In genomic region chr10:57983226-57983870, GRCh38 we compare ENCODE assay signal across 27 cellular contexts.
DNase-seq lines count a peak whose midpoint lies in the region; ATAC-seq and TF ChIP-seq lines count a peak whose summit lies in the region.
"Had no signal": no experiment of that assay in that cellular context is flagged by ENCODE, and none has a peak within 500 bp of the region (broad histone marks: within the 10 kb centered on the region; RNA-seq: fewer than 3 reads in every experiment).

No MANE protein-coding gene starts in this region.

- no TSS peak for BruUV-seq in IMR-90 (replicated peaks; lab: Mats Ljungman, UMichigan)

- H2AK5ac ChIP-seq in IMR-90 (ENCODE audit: low read depth, low read length) = no peak overlapping the region

- no peak overlapping the region for H2AK9ac ChIP-seq in IMR-90 (replicated peaks; ENCODE audit: low read depth, low read length, poor library complexity)

- dilution Hi-C loops in IMR-90 (cut with HindIII; ENCODE audit: low sequenced_read_pairs, unreplicated experiment) = no loop called here

- H3K27me3 Mint-ChIP-seq in mesothelial cell of epicardium (ENCODE audit: low read depth) = peaks cover 8% of the 10 kb centered on the region
- H3K27me3 Mint-ChIP-seq: activated naive CD8-positive, alpha-beta T cell; CD4-positive, alpha-beta T cell; effector memory CD8-positive, alpha-beta T cell; T-cell had no signal

- H4K91ac ChIP-seq in IMR-90 (ENCODE audit: insufficient read depth, low read depth, low read length) = no peak overlapping the region

- no peak for TF ChIP-seq CTCF in IMR-90 (conservative IDR thresholded peaks at IDR 0.05; ENCODE audit: low read depth, low read length)
- TF ChIP-seq CTCF in mesothelial cell of epicardium (IDR thresholded peaks at IDR 0.05; ENCODE audit: unreplicated experiment) = no peak
- TF ChIP-seq CTCF in upper lobe of right lung (IDR thresholded peaks at IDR 0.05) = no peak

- no peak for TF ChIP-seq RAD21 in IMR-90 (IDR thresholded peaks at IDR 0.05; ENCODE audit: low read length)

- intact Hi-C loops in IMR-90 (cut with micrococcal nuclease) = no loop called here
- intact Hi-C loops in upper lobe of right lung (cut with DNase I) = no loop called here

- no peak overlapping the region for H4K5ac ChIP-seq in IMR-90 (ENCODE audit: low read depth, low read length)

- no peak overlapping the region for H3K4me3 ChIP-seq in IMR-90 (ENCODE audit: insufficient read depth, low read depth, low read length)
- H3K4me3 ChIP-seq in upper lobe of right lung = no peak overlapping the region
- H3K4me3 ChIP-seq: heart left ventricle, MG63, neural progenitor cell, psoas muscle, skin epidermis, tibial nerve had no signal

- CTCF ChIA-PET in IMR-90 (lab: Yijun Ruan, JAX) = interaction anchor here (0.6 kb wide), 1 partner anchor 11 kb away, joined by 4 read pairs; no protein-coding TSS in a partner anchor

- no peak overlapping the region for H2BK5ac ChIP-seq in IMR-90 (ENCODE audit: low read depth, low read length, poor library complexity, severe bottlenecking)

- no peaks in the 10 kb centered on the region for H4K20me1 ChIP-seq in IMR-90 (ENCODE audit: insufficient read depth, low read length)

- DNase-seq in EH (ENCODE audit: low read depth) (peak; percentile 14), IMR-90 (peak; percentile 30), amniotic epithelial cell (ENCODE audit: low read depth) (peak; percentile 89), mesothelial cell of epicardium (ENCODE audit: low spot score in 2 of 2, unreplicated experiment in 2 of 2) (no peak), NCI-H1105 (lab: John Stamatoyannopoulos, UW) (no peak), upper lobe of right lung (no peak)
- no peak for DNase-seq in activated T-cell treated with anti-CD3 and anti-CD28 coated beads, Interleukin-2, amount 50 U/mL, for 1 hour
- DNase-seq: activated CD4-positive, alpha-beta T cell treated with anti-CD3 and anti-CD28 coated beads for 48 hours; CD4-positive, alpha-beta T cell; DND-41; effector memory CD8-positive, alpha-beta T cell; heart left ventricle; left ventricle myocardium superior; MG63; NCI-H1436; NCI-H526; psoas muscle; SHP77 treated with DMSO at 0.1 percent for 48 hours; stimulated activated CD4-positive, alpha-beta T cell treated with anti-CD3 and anti-CD28 coated beads, Interleukin-4, amount 100 ng/mL, for 1 hour; stimulated activated naive CD8-positive, alpha-beta T cell treated with anti-CD3 and anti-CD28 coated beads, Interleukin-15, Interleukin-2, amounts not matched to agents 100 U/mL and 50 U/mL, for 24 hours; T-cell had no signal

- H3K27me3 ChIP-seq in IMR-90 (ENCODE audit: control insufficient read depth, insufficient read depth, low read length) = no peaks in the 10 kb centered on the region
- H3K27me3 ChIP-seq in upper lobe of right lung = no peaks in the 10 kb centered on the region
- H3K27me3 ChIP-seq: heart left ventricle, MG63, neural progenitor cell, tibial nerve had no signal

- H3K4me3 Mint-ChIP-seq in mesothelial cell of epicardium = no peak overlapping the region
- H3K4me3 Mint-ChIP-seq: activated naive CD8-positive, alpha-beta T cell; CD4-positive, alpha-beta T cell; effector memory CD8-positive, alpha-beta T cell; neural progenitor cell; T-cell had no signal

- no peak overlapping the region for H3K14ac ChIP-seq in IMR-90 (replicated peaks; ENCODE audit: low read depth, low read length)

- no peak overlapping the region for H3K9ac ChIP-seq in IMR-90 (ENCODE audit: low read depth, low read length)
- H3K9ac ChIP-seq: neural progenitor cell had no signal

- H3K56ac ChIP-seq in IMR-90 (ENCODE audit: extremely low read depth, insufficient read depth, low read length) = 0 out of 2 replicates have a peak overlapping the region, but pooled peaks have one; percentile 4

- H3K9me1 ChIP-seq in IMR-90 (ENCODE audit: insufficient read depth, low read length) = no peaks in the 10 kb centered on the region

- ATAC-seq in IMR-90 (ENCODE audit: low read depth) (no peak), GM18867 (IDR thresholded peaks at IDR 0.05; ENCODE audit: unreplicated experiment) (no peak), upper lobe of right lung (no peak)
- ATAC-seq: effector memory CD8-positive, alpha-beta T cell; heart left ventricle; HepG2; left ventricle myocardium superior; psoas muscle; stimulated activated naive CD8-positive, alpha-beta T cell treated with anti-CD3 and anti-CD28 coated beads, Interleukin-15, Interleukin-2, amounts not matched to agents 100 U/mL and 50 U/mL, for 24 hours; T-cell had no signal

- no peak overlapping the region for H2AFZ ChIP-seq in IMR-90 (replicated peaks; ENCODE audit: low read length, poor library complexity)
- H2AFZ ChIP-seq: neural progenitor cell had no signal

- H3K79me1 ChIP-seq in IMR-90 (ENCODE audit: low read depth in 1 of 2, low read length in 2 of 2) = no peaks in the 10 kb centered on the region

- in situ Hi-C loops in IMR-90 (cut with MboI; ENCODE audit: low sequenced_read_pairs) = no loop called here

- H3K27ac ChIP-seq in IMR-90 (ENCODE audit: insufficient read depth, low read length) (no peak overlapping the region), upper lobe of right lung (no peak overlapping the region)
- H3K27ac ChIP-seq: heart left ventricle, neural progenitor cell, psoas muscle, skin epidermis, tibial nerve had no signal

- H3K23ac ChIP-seq in IMR-90 (ENCODE audit: low read depth, low read length) = no peak overlapping the region

- H3K4me1 ChIP-seq in IMR-90 (ENCODE audit: control insufficient read depth, insufficient read depth, low read length) = no peaks in the 10 kb centered on the region
- no peaks in the 10 kb centered on the region for H3K4me1 ChIP-seq in upper lobe of right lung
- H3K4me1 ChIP-seq: heart left ventricle, neural progenitor cell, psoas muscle, tibial nerve had no signal

- no peaks in the 10 kb centered on the region for H3K9me3 Mint-ChIP-seq in mesothelial cell of epicardium
- H3K9me3 Mint-ChIP-seq: neural progenitor cell had no signal

- no peaks in the 10 kb centered on the region for H3K36me3 Mint-ChIP-seq in mesothelial cell of epicardium
- H3K36me3 Mint-ChIP-seq: activated naive CD8-positive, alpha-beta T cell; neural progenitor cell; T-cell had no signal

- H3K36me3 ChIP-seq in IMR-90 (ENCODE audit: control insufficient read depth, insufficient read depth, low read length) = no peaks in the 10 kb centered on the region
- no peaks in the 10 kb centered on the region for H3K36me3 ChIP-seq in upper lobe of right lung
- H3K36me3 ChIP-seq: heart left ventricle, MG63, neural progenitor cell, tibial nerve had no signal

- no peaks in the 10 kb centered on the region for H3K9me3 ChIP-seq in IMR-90 (ENCODE audit: control insufficient read depth, insufficient read depth, low read length)
- no peaks in the 10 kb centered on the region for H3K9me3 ChIP-seq in upper lobe of right lung
- H3K9me3 ChIP-seq: heart left ventricle, MG63, psoas muscle, tibial nerve had no signal

- H4K8ac ChIP-seq in IMR-90 (ENCODE audit: low read depth in 2 of 2, low read length in 2 of 2) = no peak overlapping the region

- no peak overlapping the region for H2BK15ac ChIP-seq in IMR-90 (ENCODE audit: low read depth, low read length)

- no peak overlapping the region for H3K4ac ChIP-seq in IMR-90 (ENCODE audit: low read depth, low read length)

- POLR2A ChIA-PET in IMR-90 (lab: Charles Lee; ENCODE audit: unreplicated experiment) = no interaction called here

- no peak overlapping the region for H2BK20ac ChIP-seq in IMR-90 (ENCODE audit: low read depth, low read length)

- H3K4me2 ChIP-seq in IMR-90 (ENCODE audit: low read depth, low read length) = no peak overlapping the region
- H3K4me2 ChIP-seq: neural progenitor cell had no signal

- H3K27ac Mint-ChIP-seq in mesothelial cell of epicardium = peak overlapping the region; percentile 3
- H3K27ac Mint-ChIP-seq: activated naive CD8-positive, alpha-beta T cell; CD4-positive, alpha-beta T cell; effector memory CD8-positive, alpha-beta T cell; neural progenitor cell; T-cell had no signal

- TF ChIP-seq POLR2A in IMR-90 (IDR thresholded peaks at IDR 0.05; ENCODE audit: low read depth, low read length) = no peak

- H3K18ac ChIP-seq in IMR-90 (ENCODE audit: low read depth, low read length) = no peak overlapping the region

- peaks cover 3% of the 10 kb centered on the region for H3K4me1 Mint-ChIP-seq in mesothelial cell of epicardium
- H3K4me1 Mint-ChIP-seq: neural progenitor cell, T-cell had no signal

- WGBS in IMR-90 (ENCODE audit: extremely low coverage in 2 of 2, insufficient read length in 1 of 2), 2 experiments = no CpG with 5 or more reads among the region's 3 CpGs

- no peak overlapping the region for H2BK120ac ChIP-seq in IMR-90 (ENCODE audit: low read depth, low read length)

TF ChIP-seq in IMR-90, 13 proteins besides CTCF, POLR2A, EP300 and RAD21:
- TF ChIP-seq, protein P1, sequence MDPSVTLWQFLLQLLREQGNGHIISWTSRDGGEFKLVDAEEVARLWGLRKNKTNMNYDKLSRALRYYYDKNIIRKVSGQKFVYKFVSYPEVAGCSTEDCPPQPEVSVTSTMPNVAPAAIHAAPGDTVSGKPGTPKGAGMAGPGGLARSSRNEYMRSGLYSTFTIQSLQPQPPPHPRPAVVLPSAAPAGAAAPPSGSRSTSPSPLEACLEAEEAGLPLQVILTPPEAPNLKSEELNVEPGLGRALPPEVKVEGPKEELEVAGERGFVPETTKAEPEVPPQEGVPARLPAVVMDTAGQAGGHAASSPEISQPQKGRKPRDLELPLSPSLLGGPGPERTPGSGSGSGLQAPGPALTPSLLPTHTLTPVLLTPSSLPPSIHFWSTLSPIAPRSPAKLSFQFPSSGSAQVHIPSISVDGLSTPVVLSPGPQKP (IDR thresholded peaks at IDR 0.05; ENCODE audit: borderline replicate concordance, low read depth, low read length) = no peak
- TF ChIP-seq MXI1 (IDR thresholded peaks at IDR 0.05; ENCODE audit: borderline replicate concordance, low read depth, low read length) = no peak
- TF ChIP-seq CEBPB (IDR thresholded peaks at IDR 0.05; ENCODE audit: low read depth, low read length) = no peak
- TF ChIP-seq MAZ (IDR thresholded peaks at IDR 0.05; ENCODE audit: borderline replicate concordance, low read depth, low read length) = no peak
- TF ChIP-seq FOS (IDR thresholded peaks at IDR 0.05; ENCODE audit: low read depth, low read length) = no peak
- TF ChIP-seq BHLHE40 (IDR thresholded peaks at IDR 0.05; ENCODE audit: low read depth, low read length) = no peak
- no peak for TF ChIP-seq CHD1 (IDR thresholded peaks at IDR 0.05; ENCODE audit: low read depth, low read length)
- TF ChIP-seq, protein P2, sequence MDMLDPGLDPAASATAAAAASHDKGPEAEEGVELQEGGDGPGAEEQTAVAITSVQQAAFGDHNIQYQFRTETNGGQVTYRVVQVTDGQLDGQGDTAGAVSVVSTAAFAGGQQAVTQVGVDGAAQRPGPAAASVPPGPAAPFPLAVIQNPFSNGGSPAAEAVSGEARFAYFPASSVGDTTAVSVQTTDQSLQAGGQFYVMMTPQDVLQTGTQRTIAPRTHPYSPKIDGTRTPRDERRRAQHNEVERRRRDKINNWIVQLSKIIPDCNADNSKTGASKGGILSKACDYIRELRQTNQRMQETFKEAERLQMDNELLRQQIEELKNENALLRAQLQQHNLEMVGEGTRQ (IDR thresholded peaks at IDR 0.05; ENCODE audit: low read depth, low read length) = no peak

Comparison
In these comparisons a context has a peak if more than half of its experiments do, and no peak if none do; other contexts are left out.
1. DNase-seq: peak in EH (single experiment), IMR-90 (single experiment) and amniotic epithelial cell (single experiment); none in mesothelial cell of epicardium (0 of 2), activated T-cell treated with anti-CD3 and anti-CD28 coated beads, Interleukin-2, amount 50 U/mL, for 1 hour (single experiment), NCI-H1105 (single experiment) and upper lobe of right lung (single experiment).